In the genomic region with DNA sequence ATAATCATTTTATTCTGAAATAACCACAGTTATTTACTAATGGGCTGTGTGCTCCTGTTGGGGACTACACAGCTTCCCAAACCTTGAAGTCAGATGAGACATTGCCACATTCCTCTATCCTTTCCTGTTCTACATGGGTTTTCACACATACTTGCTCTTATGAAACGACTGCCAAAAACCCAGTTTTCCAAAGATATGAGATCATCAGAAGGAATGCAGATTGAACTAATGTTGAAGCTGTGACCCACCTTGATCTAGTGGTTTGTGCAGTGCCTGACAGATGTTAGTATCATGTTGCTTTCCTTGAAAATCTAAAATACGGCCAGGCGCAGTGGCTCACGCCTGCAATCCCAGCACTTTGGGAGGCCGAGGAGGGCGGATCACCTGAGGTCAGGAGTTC, we compare ENCODE assay signal across 15 cellular contexts.
DNase-seq lines count a peak whose midpoint lies in the region; ATAC-seq and TF ChIP-seq lines count a peak whose summit lies in the region.
"Had no signal": no experiment of that assay in that cellular context is flagged by ENCODE, and none has a peak within 500 bp of the region (broad histone marks: within the 10 kb centered on the region; RNA-seq: fewer than 3 reads in every experiment).

No MANE protein-coding gene starts in this region.

- H4K20me1 ChIP-seq in IMR-90 (ENCODE audit: insufficient read depth, low read length) = no peaks in the 10 kb centered on the region

- H3K4me1 ChIP-seq in ACC112 (ENCODE audit: control insufficient read depth, insufficient read depth, low read length, unreplicated experiment) (peaks cover 25% of the 10 kb centered on the region), IMR-90 (ENCODE audit: control insufficient read depth, insufficient read depth, low read length) (peaks cover 13% of the 10 kb centered on the region)

- H3K9me1 ChIP-seq in IMR-90 (ENCODE audit: insufficient read depth, low read length) = peaks cover 13% of the 10 kb centered on the region

- no peak overlapping the region for H3K18ac ChIP-seq in IMR-90 (ENCODE audit: low read depth, low read length)

- H3K4me3 Mint-ChIP-seq in nephron = no peak overlapping the region
- H3K4me3 Mint-ChIP-seq in activated T-cell treated with anti-CD3 and anti-CD28 coated beads, Interleukin-2, amount 50 U/mL, for 4 hours = no peak overlapping the region
- H3K4me3 Mint-ChIP-seq: activated naive CD8-positive, alpha-beta T cell treated with anti-CD3 and anti-CD28 coated beads, Interleukin-2, amount 10 ng/mL, durations not matched to agents 7 days and 5 days; naive B cell had no signal

- dilution Hi-C loops in IMR-90 (cut with HindIII; ENCODE audit: low sequenced_read_pairs, unreplicated experiment) = no loop called here

- no peak overlapping the region for H2BK15ac ChIP-seq in IMR-90 (ENCODE audit: low read depth, low read length)

- no peak for TF ChIP-seq POLR2A in IMR-90 (IDR thresholded peaks at IDR 0.05; ENCODE audit: low read depth, low read length)

- peak; percentile 98 for DNase-seq in IMR-90
- peak; percentile 97 for DNase-seq in choroid plexus epithelial cell (ENCODE audit: low read depth)
- DNase-seq in activated T-cell treated with anti-CD3 and anti-CD28 coated beads, Interleukin-2, amount 50 U/mL, for 4 hours = no peak
- DNase-seq in SW480 (ENCODE audit: low spot score) = no peak
- DNase-seq in CD1c-positive myeloid dendritic cell (ENCODE audit: extremely low spot score) = no peak
- no peak for DNase-seq in HEK293T (ENCODE audit: extremely low spot score)
- DNase-seq: activated CD4-positive, alpha-beta T cell treated with anti-CD3 and anti-CD28 coated beads for 4 hours; activated naive CD8-positive, alpha-beta T cell treated with anti-CD3 and anti-CD28 coated beads, Interleukin-2, amount 10 ng/mL, durations not matched to agents 7 days and 5 days; GOT3; naive B cell; NCI-H1930; stimulated activated CD4-positive, alpha-beta T cell treated with anti-CD3 and anti-CD28 coated beads, Interleukin-4, amount 100 ng/mL, for 24 hours had no signal

- H3K36me3 ChIP-seq in ACC112 (ENCODE audit: insufficient read depth, low read length) (no peaks in the 10 kb centered on the region), IMR-90 (ENCODE audit: control insufficient read depth, insufficient read depth, low read length) (no peaks in the 10 kb centered on the region)

- H3K9me3 ChIP-seq in IMR-90 (ENCODE audit: control insufficient read depth, insufficient read depth, low read length) = no peaks in the 10 kb centered on the region

- peaks cover 40% of the 10 kb centered on the region for H3K4me1 Mint-ChIP-seq in nephron
- H3K4me1 Mint-ChIP-seq in activated T-cell treated with anti-CD3 and anti-CD28 coated beads, Interleukin-2, amount 50 U/mL, for 4 hours (ENCODE audit: low read depth) = no peaks in the 10 kb centered on the region
- H3K4me1 Mint-ChIP-seq: activated naive CD8-positive, alpha-beta T cell treated with anti-CD3 and anti-CD28 coated beads, Interleukin-2, amount 10 ng/mL, durations not matched to agents 7 days and 5 days had no signal

- H4K91ac ChIP-seq in IMR-90 (ENCODE audit: insufficient read depth, low read depth, low read length) = no peak overlapping the region

- no peak overlapping the region for H4K8ac ChIP-seq in IMR-90 (ENCODE audit: low read depth in 2 of 2, low read length in 2 of 2)

- H3K27me3 ChIP-seq in ACC112 (ENCODE audit: insufficient read depth, low read length) = no peaks in the 10 kb centered on the region
- no peaks in the 10 kb centered on the region for H3K27me3 ChIP-seq in IMR-90 (ENCODE audit: control insufficient read depth, insufficient read depth, low read length)
- H3K27me3 ChIP-seq: BLaER1 treated with 17β-estradiol and CSF1 and Interleukin-3, amounts not matched to agents 10 nM and 100 nM had no signal

- H3K4me3 ChIP-seq in ACC112 (ENCODE audit: low read depth, low read length) (0 out of 2 replicates have a peak overlapping the region, but pooled peaks have one; percentile 37), IMR-90 (ENCODE audit: insufficient read depth, low read depth, low read length) (no peak overlapping the region), choroid plexus epithelial cell (ENCODE audit: low read depth, low read length) (no peak overlapping the region)
- H3K4me3 ChIP-seq: BLaER1 treated with 17β-estradiol and CSF1 and Interleukin-3, amounts not matched to agents 10 nM and 100 nM had no signal

- TF ChIP-seq RAD21 in IMR-90 (IDR thresholded peaks at IDR 0.05; ENCODE audit: low read length) = peak; percentile 16; the same call in 1 of the 2 replicates

- H3K23ac ChIP-seq in IMR-90 (ENCODE audit: low read depth, low read length) = no peak overlapping the region

- no peak overlapping the region for H4K5ac ChIP-seq in IMR-90 (ENCODE audit: low read depth, low read length)

- no peaks in the 10 kb centered on the region for H3K9me3 Mint-ChIP-seq in nephron
- no peaks in the 10 kb centered on the region for H3K9me3 Mint-ChIP-seq in activated T-cell treated with anti-CD3 and anti-CD28 coated beads, Interleukin-2, amount 50 U/mL, for 4 hours

- no peak overlapping the region for H2AFZ ChIP-seq in ACC112 (ENCODE audit: low read length, unreplicated experiment)
- no peak overlapping the region for H2AFZ ChIP-seq in IMR-90 (replicated peaks; ENCODE audit: low read length, poor library complexity)

- H2AK9ac ChIP-seq in IMR-90 (replicated peaks; ENCODE audit: low read depth, low read length, poor library complexity) = no peak overlapping the region

- CTCF ChIA-PET in IMR-90 (lab: Yijun Ruan, JAX) (no interaction called here), HEK293T (lab: Yijun Ruan, JAX) (no interaction called here)

- peak; percentile 88 for ATAC-seq in IMR-90 (ENCODE audit: low read depth)
- no peak for ATAC-seq in activated T-cell treated with anti-CD3 and anti-CD28 coated beads, Interleukin-2, amount 50 U/mL, for 4 hours

- peaks cover 0 to 23% of the 10 kb centered on the region in 2 experiments; a peak in 1 of 4 replicates for H3K79me1 ChIP-seq in IMR-90 (ENCODE audit: low read depth in 1 of 2, low read length in 2 of 2)

- H2BK120ac ChIP-seq in IMR-90 (ENCODE audit: low read depth, low read length) = peak overlapping the region; percentile 93; the same call in 1 of the 2 replicates

- H3K36me3 Mint-ChIP-seq in nephron (ENCODE audit: low read depth) = no peaks in the 10 kb centered on the region
- peaks cover 10% of the 10 kb centered on the region for H3K36me3 Mint-ChIP-seq in activated T-cell treated with anti-CD3 and anti-CD28 coated beads, Interleukin-2, amount 50 U/mL, for 4 hours (ENCODE audit: insufficient read depth)

- intact Hi-C loops in IMR-90 (cut with micrococcal nuclease) = no loop called here

- in situ Hi-C loops in IMR-90 (cut with MboI; ENCODE audit: low sequenced_read_pairs) = no loop called here

- no CpG with 5 or more reads among the region's 6 CpGs for WGBS in IMR-90 (ENCODE audit: extremely low coverage in 2 of 2, insufficient read length in 1 of 2), 2 experiments

- BruUV-seq in IMR-90 (replicated peaks; lab: Mats Ljungman, UMichigan) = no TSS peak

- H3K27ac ChIP-seq in ACC112 (ENCODE audit: low read depth, low read length) (peak overlapping the region; percentile 93), IMR-90 (ENCODE audit: insufficient read depth, low read length) (no peak overlapping the region)
- H3K27ac ChIP-seq: BLaER1 treated with 17β-estradiol and CSF1 and Interleukin-3, amounts not matched to agents 10 nM and 100 nM had no signal

- no peaks in the 10 kb centered on the region for H3K79me2 ChIP-seq in ACC112 (ENCODE audit: control insufficient read depth, insufficient read depth, low read length, unreplicated experiment)

- H2BK5ac ChIP-seq in IMR-90 (ENCODE audit: low read depth, low read length, poor library complexity, severe bottlenecking) = peak overlapping the region; percentile 58

- POLR2A ChIA-PET in IMR-90 (lab: Charles Lee; ENCODE audit: unreplicated experiment) = no interaction called here
- POLR2A ChIA-PET in HEK293T (lab: Yijun Ruan, JAX) = no interaction called here

- H3K27me3 Mint-ChIP-seq in nephron (ENCODE audit: low read depth) = no peaks in the 10 kb centered on the region
- no peaks in the 10 kb centered on the region for H3K27me3 Mint-ChIP-seq in activated T-cell treated with anti-CD3 and anti-CD28 coated beads, Interleukin-2, amount 50 U/mL, for 4 hours (ENCODE audit: low read depth)
- H3K27me3 Mint-ChIP-seq: activated naive CD8-positive, alpha-beta T cell treated with anti-CD3 and anti-CD28 coated beads, Interleukin-2, amount 10 ng/mL, durations not matched to agents 7 days and 5 days; naive B cell had no signal

- peak overlapping the region in 2 of 3 experiments; percentile 41 to 61 for H3K27ac Mint-ChIP-seq in nephron
- H3K27ac Mint-ChIP-seq: activated naive CD8-positive, alpha-beta T cell treated with anti-CD3 and anti-CD28 coated beads, Interleukin-2, amount 10 ng/mL, durations not matched to agents 7 days and 5 days; naive B cell had no signal

- no peak overlapping the region for H3K4ac ChIP-seq in IMR-90 (ENCODE audit: low read depth, low read length)

- no peak overlapping the region for H2AK5ac ChIP-seq in IMR-90 (ENCODE audit: low read depth, low read length)

- H3K56ac ChIP-seq in IMR-90 (ENCODE audit: extremely low read depth, insufficient read depth, low read length) = no peak overlapping the region

- no peak overlapping the region for H2BK20ac ChIP-seq in IMR-90 (ENCODE audit: low read depth, low read length)

- no peak overlapping the region for H3K9ac ChIP-seq in IMR-90 (ENCODE audit: low read depth, low read length)
- H3K9ac ChIP-seq: BLaER1 treated with 17β-estradiol and CSF1 and Interleukin-3, amounts not matched to agents 10 nM and 100 nM had no signal

- TF ChIP-seq CTCF in IMR-90 (conservative IDR thresholded peaks at IDR 0.05; ENCODE audit: low read depth, low read length) = no peak
- no peak for TF ChIP-seq CTCF in choroid plexus epithelial cell (conservative IDR thresholded peaks at IDR 0.05; ENCODE audit: low read depth, low read length)
- TF ChIP-seq CTCF in nephron (IDR thresholded peaks at IDR 0.05; ENCODE audit: unreplicated experiment in 3 of 3) = no peak

- no peak overlapping the region for H3K4me2 ChIP-seq in IMR-90 (ENCODE audit: low read depth, low read length)
- H3K4me2 ChIP-seq: BLaER1 treated with 17β-estradiol and CSF1 and Interleukin-3, amounts not matched to agents 10 nM and 100 nM had no signal

- H3K14ac ChIP-seq in IMR-90 (replicated peaks; ENCODE audit: low read depth, low read length) = no peak overlapping the region

TF ChIP-seq in IMR-90, 13 proteins besides CTCF, POLR2A, EP300 and RAD21 (continues in another document):
- no peak for TF ChIP-seq RFX5 (IDR thresholded peaks at IDR 0.05; ENCODE audit: low read depth, low read length)
- 0 out of 2 replicates have a peak, but pooled peaks have one; percentile 11 for TF ChIP-seq SMC3 (IDR thresholded peaks at IDR 0.05; ENCODE audit: low read depth, low read length)
- peak; percentile 53; the same call in 1 of the 2 replicates for TF ChIP-seq FOS (IDR thresholded peaks at IDR 0.05; ENCODE audit: low read depth, low read length)

TF ChIP-seq in HEK293T, 16 proteins besides CTCF, POLR2A, EP300 and RAD21 (continues in another document):
- no peak for TF ChIP-seq ARNT (IDR thresholded peaks at IDR 0.05)
- TF ChIP-seq HDGF (IDR thresholded peaks at IDR 0.05; ENCODE audit: borderline replicate concordance) = no peak

Comparison
In these comparisons a context has a peak if more than half of its experiments do, and no peak if none do; other contexts are left out.
1. DNase-seq: peak in IMR-90 (single experiment) and choroid plexus epithelial cell (single experiment); none in activated T-cell treated with anti-CD3 and anti-CD28 coated beads, Interleukin-2, amount 50 U/mL, for 4 hours (single experiment), SW480 (single experiment), CD1c-positive myeloid dendritic cell (single experiment) and HEK293T (single experiment).